ENCODE assay signal across 1 cellular context in genomic region chr4:152644130-152644529, GRCh38.
TF ChIP-seq lines count a peak whose summit lies in the region.

No MANE protein-coding gene starts in this region.

TF ChIP-seq in IMR-90, 13 proteins besides CTCF, POLR2A, EP300 and RAD21 (continued from another document):
- TF ChIP-seq MXI1 (IDR thresholded peaks at IDR 0.05; ENCODE audit: borderline replicate concordance, low read depth, low read length) = no peak
- TF ChIP-seq FOS (IDR thresholded peaks at IDR 0.05; ENCODE audit: low read depth, low read length) = no peak
